ENCODE assay signal across 17 cellular contexts in genomic region chr1:175520186-175520585, GRCh38.
A peak's percentile ranks its signal among the peaks of the same experiment; 100 is the strongest.
DNase-seq lines count a peak whose midpoint lies in the region; ATAC-seq and TF ChIP-seq lines count a peak whose summit lies in the region.
"Had no signal": no experiment of that assay in that cellular context is flagged by ENCODE, and none has a peak within 500 bp of the region (broad histone marks: within the 10 kb centered on the region; RNA-seq: fewer than 3 reads in every experiment).

No MANE protein-coding gene starts in this region.

- H3K4ac ChIP-seq in mesenchymal stem cell (ENCODE audit: low read depth in 1 of 2, low read length in 2 of 2) = peak overlapping the region in 1 of 2 experiments; percentile 14

- H3K9me3 Mint-ChIP-seq in WTC11 = no peaks in the 10 kb centered on the region
- H3K9me3 Mint-ChIP-seq: activated naive CD8-positive, alpha-beta T cell treated with anti-CD3 and anti-CD28 coated beads, Interleukin-2, amount 10 ng/mL, durations not matched to agents 7 days and 5 days had no signal

- H2BK12ac ChIP-seq in mesenchymal stem cell (ENCODE audit: low read length in 2 of 2) = peak overlapping the region; percentile 63 to 86

- no peaks in the 10 kb centered on the region for H3K36me3 Mint-ChIP-seq in WTC11
- H3K36me3 Mint-ChIP-seq: activated naive CD8-positive, alpha-beta T cell treated with anti-CD3 and anti-CD28 coated beads, Interleukin-2, amount 10 ng/mL, durations not matched to agents 7 days and 5 days; CD4-positive, alpha-beta memory T cell had no signal

- no peak overlapping the region for H2BK15ac ChIP-seq in mesenchymal stem cell (ENCODE audit: low read depth, poor library complexity, severe bottlenecking)

- no peak overlapping the region for H4K91ac ChIP-seq in mesenchymal stem cell (ENCODE audit: low read length)

- peaks cover 6% of the 10 kb centered on the region for H3K4me1 ChIP-seq in body of pancreas
- H3K4me1 ChIP-seq in mesenchymal stem cell (ENCODE audit: control insufficient read depth, insufficient read depth, low read depth, low read length) = no peaks in the 10 kb centered on the region
- H3K4me1 ChIP-seq: sigmoid colon had no signal

- H3K4me3 ChIP-seq in MG63 = no peak overlapping the region
- H3K4me3 ChIP-seq in body of pancreas = no peak overlapping the region
- H3K4me3 ChIP-seq in mesenchymal stem cell (ENCODE audit: insufficient read depth in 1 of 2, low read depth in 1 of 2, low read length in 2 of 2) = no peak overlapping the region
- H3K4me3 ChIP-seq: cardiac muscle cell, sigmoid colon had no signal

- TF ChIP-seq CTCF in body of pancreas (IDR thresholded peaks at IDR 0.05) = no peak
- no peak for TF ChIP-seq CTCF in WTC11 (IDR thresholded peaks at IDR 0.05)

- ATAC-seq in body of pancreas = no peak
- no peak for ATAC-seq in GM18867 (IDR thresholded peaks at IDR 0.05; ENCODE audit: unreplicated experiment)
- no peak for ATAC-seq in HG03280 (IDR thresholded peaks at IDR 0.05; ENCODE audit: unreplicated experiment)
- no peak for ATAC-seq in WTC11

- H3K4me1 Mint-ChIP-seq in WTC11 = peaks cover 8% of the 10 kb centered on the region
- H3K4me1 Mint-ChIP-seq: activated naive CD8-positive, alpha-beta T cell treated with anti-CD3 and anti-CD28 coated beads, Interleukin-2, amount 10 ng/mL, durations not matched to agents 7 days and 5 days; CD4-positive, alpha-beta memory T cell had no signal

- H3K23ac ChIP-seq in mesenchymal stem cell (ENCODE audit: low read length in 2 of 2) = no peak overlapping the region

- intact Hi-C loops in body of pancreas (cut with DNase I) = no loop called here

- DNase-seq in COLO668 (lab: John Stamatoyannopoulos, UW; ENCODE audit: unreplicated experiment) = peak; percentile 71
- DNase-seq in MG63 = peak; percentile 39
- peak; percentile 12 to 47 (median 16) for DNase-seq in body of pancreas
- no peak for DNase-seq in mesenchymal stem cell
- no peak for DNase-seq in NCI-H524 treated with DMSO at 0.1 percent for 48 hours (lab: John Stamatoyannopoulos, UW)
- DNase-seq in WTC11 (ENCODE audit: low spot score) = no peak
- DNase-seq: activated naive CD8-positive, alpha-beta T cell treated with anti-CD3 and anti-CD28 coated beads, Interleukin-2, amount 10 ng/mL, durations not matched to agents 7 days and 5 days; CD4-positive, alpha-beta memory T cell; midbrain; MV-4-11; NCI-H1930; sigmoid colon; stimulated activated CD4-positive, alpha-beta T cell treated with anti-CD3 and anti-CD28 coated beads, Interleukin-2, amount 100 ng/mL, for 24 hours had no signal

- H3K27ac Mint-ChIP-seq in WTC11 = no peak overlapping the region
- H3K27ac Mint-ChIP-seq: activated naive CD8-positive, alpha-beta T cell treated with anti-CD3 and anti-CD28 coated beads, Interleukin-2, amount 10 ng/mL, durations not matched to agents 7 days and 5 days had no signal

- no peak overlapping the region for H2BK5ac ChIP-seq in mesenchymal stem cell (ENCODE audit: low read depth, low read length, poor library complexity, severe bottlenecking)

- H3K36me3 ChIP-seq in MG63 = no peaks in the 10 kb centered on the region
- no peaks in the 10 kb centered on the region for H3K36me3 ChIP-seq in body of pancreas (replicated peaks in 1 of 2; ENCODE audit: insufficient read depth in 1 of 2, low read depth in 2 of 2)
- no peaks in the 10 kb centered on the region for H3K36me3 ChIP-seq in mesenchymal stem cell (ENCODE audit: control insufficient read depth in 1 of 2, insufficient read depth in 2 of 2, low read depth in 1 of 2, low read length in 2 of 2)
- H3K36me3 ChIP-seq: cardiac muscle cell, neutrophil, sigmoid colon had no signal

- no peaks in the 10 kb centered on the region for H3K27me3 Mint-ChIP-seq in WTC11 (ENCODE audit: low read depth)

- H3K9ac ChIP-seq in mesenchymal stem cell (ENCODE audit: low read length) = no peak overlapping the region

- H2AK5ac ChIP-seq in mesenchymal stem cell (ENCODE audit: low read length, severe bottlenecking) = no peak overlapping the region

- no peaks in the 10 kb centered on the region for H3K79me1 ChIP-seq in mesenchymal stem cell (replicated peaks; ENCODE audit: low read length, poor library complexity, severe bottlenecking)

- H2AFZ ChIP-seq in mesenchymal stem cell (ENCODE audit: low read depth, low read length) = no peak overlapping the region

- H3K4me3 Mint-ChIP-seq in WTC11 = no peak overlapping the region
- H3K4me3 Mint-ChIP-seq: activated naive CD8-positive, alpha-beta T cell treated with anti-CD3 and anti-CD28 coated beads, Interleukin-2, amount 10 ng/mL, durations not matched to agents 7 days and 5 days; CD4-positive, alpha-beta memory T cell had no signal

- peak overlapping the region; percentile 25 to 48 for H3K18ac ChIP-seq in mesenchymal stem cell (ENCODE audit: low read depth in 1 of 2, low read length in 2 of 2)

- TF ChIP-seq POLR2A in body of pancreas (IDR thresholded peaks at IDR 0.05) = no peak

- H3K27ac ChIP-seq in body of pancreas (no peak overlapping the region), mesenchymal stem cell (ENCODE audit: low read length, poor library complexity, severe bottlenecking) (no peak overlapping the region)
- H3K27ac ChIP-seq: cardiac muscle cell, neutrophil, sigmoid colon had no signal

- CTCF ChIA-PET in WTC11 (lab: Charles Lee) = no interaction called here

- H3K14ac ChIP-seq in mesenchymal stem cell (ENCODE audit: low read length in 2 of 2) = no peak overlapping the region

- H3K9me3 ChIP-seq in MG63 (no peaks in the 10 kb centered on the region), body of pancreas (no peaks in the 10 kb centered on the region), mesenchymal stem cell (ENCODE audit: control insufficient read depth, low read length) (peaks cover 10% of the 10 kb centered on the region)
- H3K9me3 ChIP-seq: neutrophil, sigmoid colon had no signal

- POLR2A ChIA-PET in WTC11 (lab: Charles Lee) = no interaction called here

- H3K4me2 ChIP-seq in mesenchymal stem cell (ENCODE audit: low read length, poor library complexity, severe bottlenecking) = no peak overlapping the region

- no peak overlapping the region for H2BK120ac ChIP-seq in mesenchymal stem cell (ENCODE audit: low read depth, low read length)

- H4K8ac ChIP-seq in mesenchymal stem cell (ENCODE audit: low read length) = no peak overlapping the region

- peaks cover 5% of the 10 kb centered on the region for H3K27me3 ChIP-seq in MG63
- H3K27me3 ChIP-seq in body of pancreas = no peaks in the 10 kb centered on the region
- H3K27me3 ChIP-seq in mesenchymal stem cell (ENCODE audit: control insufficient read depth in 1 of 2, insufficient read depth in 1 of 2, low read length in 2 of 2) = no peaks in the 10 kb centered on the region
- H3K27me3 ChIP-seq: cardiac muscle cell, sigmoid colon had no signal

- WGBS in body of pancreas, 2 donors = 11 to 25% methylated on average over 3 of the region's 3 CpGs
- 84% methylated on average over 3 of the region's 3 CpGs for WGBS in mesenchymal stem cell

TF ChIP-seq in WTC11, 78 proteins besides CTCF, POLR2A, EP300 and RAD21:
- no peak for TF ChIP-seq JAZF1 (CRISPR knock-in tag; IDR thresholded peaks at IDR 0.05)
- TF ChIP-seq RORB (CRISPR knock-in tag; IDR thresholded peaks at IDR 0.05) = no peak
- no peak for TF ChIP-seq FOXP1 (CRISPR knock-in tag; IDR thresholded peaks at IDR 0.05; ENCODE audit: borderline replicate concordance)
- TF ChIP-seq SP1 (CRISPR knock-in tag; conservative IDR thresholded peaks at IDR 0.05) = no peak
- no peak for TF ChIP-seq ZNF121 (CRISPR knock-in tag; IDR thresholded peaks at IDR 0.05)
- no peak for TF ChIP-seq ZNF512 (CRISPR knock-in tag; IDR thresholded peaks at IDR 0.05; ENCODE audit: borderline replicate concordance)
- TF ChIP-seq IRF1 (CRISPR knock-in tag; IDR thresholded peaks at IDR 0.05) = no peak
- no peak for TF ChIP-seq GABPB1 (CRISPR knock-in tag; IDR thresholded peaks at IDR 0.05)
- no peak for TF ChIP-seq PRRX2 (CRISPR knock-in tag; IDR thresholded peaks at IDR 0.05)
- TF ChIP-seq KAT7 (CRISPR knock-in tag; IDR thresholded peaks at IDR 0.05; ENCODE audit: borderline replicate concordance) = no peak
- no peak for TF ChIP-seq TP53 (CRISPR knock-in tag; IDR thresholded peaks at IDR 0.05)
- no peak for TF ChIP-seq TEAD4 (CRISPR knock-in tag; IDR thresholded peaks at IDR 0.05)
- no peak for TF ChIP-seq ELF4 (CRISPR knock-in tag; IDR thresholded peaks at IDR 0.05; ENCODE audit: low read depth)
- TF ChIP-seq MAX (CRISPR knock-in tag; IDR thresholded peaks at IDR 0.05) = no peak
- no peak for TF ChIP-seq ETV6 (CRISPR knock-in tag; IDR thresholded peaks at IDR 0.05)
- TF ChIP-seq ZNF232 (CRISPR knock-in tag; IDR thresholded peaks at IDR 0.05) = no peak
- no peak for TF ChIP-seq RELA (CRISPR knock-in tag; IDR thresholded peaks at IDR 0.05; ENCODE audit: borderline replicate concordance)
TF ChIP-seq in WTC11: peak in this region for 0.

Comparison
In these comparisons a context has a peak if more than half of its experiments do, and no peak if none do; other contexts are left out.
1. DNase-seq: peak in COLO668 (single experiment), MG63 (single experiment) and body of pancreas (4 of 4); none in mesenchymal stem cell (single experiment), NCI-H524 treated with DMSO at 0.1 percent for 48 hours (single experiment) and WTC11 (single experiment).